8 cellular contexts compared by ENCODE assay signal in genomic region chr20:45892049-45892816, GRCh38. TPM values are rescaled to one million over a fixed set of nuclear protein-coding genes. Genes with fewer than 3 reads are reported as not detected.
DNase-seq lines count a peak whose midpoint lies in the region; ATAC-seq and TF ChIP-seq lines count a peak whose summit lies in the region.

No MANE protein-coding gene starts in this region.

- DNase-seq in Right ventricle myocardium superior (no peak), Right ventricle myocardium inferior (ENCODE audit: missing footprints) (no peak), RWPE1 (ENCODE audit: low spot score) (peak; percentile 66), endothelial cell (ENCODE audit: low spot score) (no peak), T1000 (lab: John Stamatoyannopoulos, UW) (no peak), NCI-H524 treated with DMSO at 0.1 percent for 48 hours (lab: John Stamatoyannopoulos, UW) (no peak)

- H3K4me1 Mint-ChIP-seq in endothelial cell (ENCODE audit: unreplicated experiment): peaks cover 8% of the 10 kb centered on the region
- H3K4me1 Mint-ChIP-seq in nephron: peaks cover 14% of the 10 kb centered on the region

- H3K9me3 Mint-ChIP-seq in endothelial cell (ENCODE audit: unreplicated experiment): no peaks in the 10 kb centered on the region
- H3K9me3 Mint-ChIP-seq in nephron: no peaks in the 10 kb centered on the region

- TF ChIP-seq CTCF in RWPE1 (conservative IDR thresholded peaks at IDR 0.05; ENCODE audit: low read depth) (no peak; the same call in 1 of the 2 replicates), endothelial cell (IDR thresholded peaks at IDR 0.05; ENCODE audit: unreplicated experiment) (no peak), nephron (IDR thresholded peaks at IDR 0.05; ENCODE audit: unreplicated experiment in 3 of 3) (no peak)

- CTCF ChIA-PET in RWPE1 (lab: Yijun Ruan, JAX): interaction anchor here (0.6 to 1.3 kb wide), 3 partner anchors 17 to 77 kb away, joined by 3 to 4 read pairs (median 3); no protein-coding TSS in a partner anchor

- H3K36me3 Mint-ChIP-seq in endothelial cell (ENCODE audit: low read depth, unreplicated experiment) (peaks cover 8% of the 10 kb centered on the region), nephron (ENCODE audit: low read depth) (peaks cover 16% of the 10 kb centered on the region)

- POLR2A ChIA-PET in RWPE1 (lab: Yijun Ruan, JAX; ENCODE audit: low non-redundant PET): interaction anchor here (0.5 to 1.8 kb wide), 4 partner anchors 13 to 103 kb away, joined by 3 to 7 read pairs (median 6); no protein-coding TSS in a partner anchor

- H3K27me3 Mint-ChIP-seq in endothelial cell (ENCODE audit: unreplicated experiment) (peaks cover 15% of the 10 kb centered on the region), nephron (ENCODE audit: low read depth) (no peaks in the 10 kb centered on the region)

- intact Hi-C loops in Right ventricle myocardium superior (cut with DNase I): loop anchor here (5.0 kb wide), 1 partner anchor 40 kb away; the partner anchor contains the start of gene PCIF1
- intact Hi-C loops in Right ventricle myocardium inferior (cut with DNase I): loop anchor here (1.0 kb wide), 1 partner anchor 18 kb away; no protein-coding TSS in a partner anchor

- H3K27ac Mint-ChIP-seq in endothelial cell (ENCODE audit: unreplicated experiment): no peak overlapping the region
- peak overlapping the region; percentile 42 to 83 (median 72) for H3K27ac Mint-ChIP-seq in nephron

- peak overlapping the region; percentile 77 for H3K4me3 Mint-ChIP-seq in endothelial cell (ENCODE audit: unreplicated experiment)
- peak overlapping the region; percentile 94 to 98 (median 97) for H3K4me3 Mint-ChIP-seq in nephron

- peak overlapping the region; percentile 68 for H3K27ac ChIP-seq in RWPE1

- ATAC-seq in Right ventricle myocardium superior (ENCODE audit: poor library complexity) (peak; percentile 16), Right ventricle myocardium inferior (no peak), GM21528 (IDR thresholded peaks at IDR 0.05; ENCODE audit: low FRiP score, unreplicated experiment) (no peak)

RNA-seq across cellular contexts. Expression of gene CTSA, which starts 1.1 kb away (rescaled TPM):
- total RNA-seq in Right ventricle myocardium superior: 113 TPM
- 113 TPM for total RNA-seq in Right ventricle myocardium inferior
- total RNA-seq in endothelial cell (ENCODE audit: unreplicated experiment): 62.7 TPM

RNA-seq across cellular contexts. Expression of gene NEURL2, which starts 1.2 kb away (rescaled TPM):
- total RNA-seq in Right ventricle myocardium superior (6.5 TPM), Right ventricle myocardium inferior (5.0 TPM), endothelial cell (ENCODE audit: unreplicated experiment) (3.6 TPM)

RNA-seq across cellular contexts. Expression of gene SPATA25, which starts 4.8 kb away (rescaled TPM):
- total RNA-seq in Right ventricle myocardium superior (1.7 TPM), Right ventricle myocardium inferior (2.0 TPM), endothelial cell (ENCODE audit: unreplicated experiment) (0.62 TPM)

RNA-seq across cellular contexts. Expression of gene ZSWIM1, which starts 11.2 kb away (rescaled TPM):
- total RNA-seq in Right ventricle myocardium superior (10.1 TPM), Right ventricle myocardium inferior (11.4 TPM), endothelial cell (ENCODE audit: unreplicated experiment) (12.6 TPM)

RNA-seq across cellular contexts. Expression of gene PLTP, which starts 19.7 kb away (rescaled TPM):
- total RNA-seq in Right ventricle myocardium superior: 118 TPM
- total RNA-seq in Right ventricle myocardium inferior: 156 TPM
- total RNA-seq in endothelial cell (ENCODE audit: unreplicated experiment): 41.3 TPM
